ENCODE assay signal across 21 cellular contexts in genomic region chr1:4564083-4564482, GRCh38.
"Had no signal": no experiment of that assay in that cellular context is flagged by ENCODE, and none has a peak within 500 bp of the region (broad histone marks: within the 10 kb centered on the region; RNA-seq: fewer than 3 reads in every experiment).

No MANE protein-coding gene starts in this region.

- H3K27ac ChIP-seq: gastrocnemius medialis, lower lobe of right lung, ovary, right lobe of liver, thoracic aorta, tibial nerve, upper lobe of left lung had no signal

- H3K4me3 ChIP-seq: gastrocnemius medialis, lower lobe of right lung, ovary, right lobe of liver, thoracic aorta, tibial nerve, upper lobe of left lung had no signal

- H3K9me3 ChIP-seq: gastrocnemius medialis, lower lobe of right lung, ovary, right lobe of liver, thoracic aorta, tibial nerve, upper lobe of left lung had no signal

- H3K27me3 ChIP-seq: ovary, right lobe of liver, upper lobe of left lung had no signal

- H3K4me1 ChIP-seq: gastrocnemius medialis, lower lobe of right lung, right lobe of liver, tibial nerve, upper lobe of left lung had no signal

- H3K36me3 ChIP-seq: gastrocnemius medialis, lower lobe of right lung, ovary, right lobe of liver, thoracic aorta, tibial nerve, upper lobe of left lung had no signal

- DNase-seq: cortex of kidney; foreskin fibroblast; gastrocnemius medialis; head of caudate nucleus; kidney; left colon; left ventricle myocardium superior; lower lobe of right lung; naive thymus-derived CD8-positive, alpha-beta T cell; occipital lobe; ovary; posterior cingulate gyrus; retina; right lobe of liver; small intestine; stimulated activated CD4-positive, alpha-beta T cell treated with anti-CD3 and anti-CD28 coated beads, Interleukin-15, amount 100 ng/mL, for 24 hours; stimulated activated CD4-positive, alpha-beta T cell treated with anti-CD3 and anti-CD28 coated beads, Interleukin-2, amount 100 ng/mL, for 48 hours; stimulated activated naive B cell treated with anti-CD40 and anti-IgM and Interleukin-4, amounts not matched to agents 10 μg/mL and 1 μg/mL and 100 μg/mL, for 72 hours; upper lobe of left lung had no signal
